Comparison of ENCODE assay signal across 16 cellular contexts in the genomic region with DNA sequence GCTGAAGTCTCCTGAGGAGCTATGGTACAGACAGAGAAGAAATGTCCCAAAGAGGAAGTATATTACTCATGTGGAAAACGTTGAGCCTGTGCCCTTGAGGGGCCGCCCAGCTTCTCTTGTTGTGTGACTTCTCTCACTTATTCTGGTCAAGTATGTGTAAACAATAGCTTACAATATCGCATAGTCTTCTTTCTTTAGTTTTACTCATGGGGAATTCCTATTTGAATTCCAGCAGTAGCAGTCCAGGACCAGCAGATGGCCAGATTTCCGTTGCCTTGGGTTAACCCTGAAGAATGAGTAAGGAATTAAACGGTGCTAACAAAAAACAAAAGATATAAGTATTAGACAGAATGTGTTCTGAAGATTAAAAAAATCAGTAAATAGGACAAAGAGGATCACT.
DNase-seq lines count a peak whose midpoint lies in the region; ATAC-seq, FAIRE-seq and TF ChIP-seq lines count a peak whose summit lies in the region.
"Had no signal": no experiment of that assay in that cellular context is flagged by ENCODE, and none has a peak within 500 bp of the region (broad histone marks: within the 10 kb centered on the region; RNA-seq: fewer than 3 reads in every experiment).

No MANE protein-coding gene starts in this region.

- H2BK15ac ChIP-seq in H1 (ENCODE audit: low read length) (no peak overlapping the region), mesendoderm (replicated peaks; ENCODE audit: low read depth) (no peak overlapping the region)

- no peak for TF ChIP-seq POLR2A in H1 (IDR thresholded peaks at IDR 0.05; ENCODE audit: control extremely low read depth in 1 of 2, low read depth in 2 of 2, low read length in 2 of 2)

- peak; percentile 46 for DNase-seq in EH (ENCODE audit: low read depth)
- DNase-seq in MG63 = peak; percentile 2
- DNase-seq in H1 (ENCODE audit: low read depth in 1 of 2, low spot score in 2 of 2) = peak in 1 of 2 experiments; percentile 7
- DNase-seq in mesendoderm = peak; percentile 46
- DNase-seq: activated CD4-positive, alpha-beta T cell treated with anti-CD3 and anti-CD28 coated beads for 4 hours; activated naive CD4-positive, alpha-beta T cell; DMS79 treated with DMSO at 0.1 percent for 48 hours; effector CD4-positive, alpha-beta T cell; kidney glomerular epithelial cell; NCI-H2029; SHP77 treated with DMSO at 0.1 percent for 48 hours; tibial artery had no signal

- H3K23me2 ChIP-seq in H1 (ENCODE audit: low read depth, low read length) = no peaks in the 10 kb centered on the region

- no peaks in the 10 kb centered on the region for H3K79me1 ChIP-seq in H1 (ENCODE audit: low read depth, low read length)
- H3K79me1 ChIP-seq in mesendoderm (ENCODE audit: low read length) = no peaks in the 10 kb centered on the region

- no peak overlapping the region for H4K91ac ChIP-seq in H1 (replicated peaks; ENCODE audit: insufficient read length, low read length)

- no peaks in the 10 kb centered on the region for H3K27me3 ChIP-seq in MG63
- H3K27me3 ChIP-seq in H1 (replicated peaks in 1 of 4; ENCODE audit: control insufficient read depth in 3 of 4, extremely low read depth in 1 of 4, insufficient read depth in 3 of 4, low read length in 3 of 4) = no peaks in the 10 kb centered on the region
- H3K27me3 ChIP-seq in mesendoderm (ENCODE audit: insufficient read depth, low read length, poor library complexity) = no peaks in the 10 kb centered on the region
- H3K27me3 ChIP-seq: tibial artery had no signal

- no peak overlapping the region for H3K4me2 ChIP-seq in H1 (ENCODE audit: insufficient read depth in 1 of 2, low read depth in 2 of 2, low read length in 2 of 2)
- no peak overlapping the region for H3K4me2 ChIP-seq in mesendoderm (ENCODE audit: low read length)

- H2AFZ ChIP-seq in H1 (ENCODE audit: low read length) = no peak overlapping the region

- WGBS in H1 (ENCODE audit: extremely low coverage in 1 of 2, insufficient coverage in 1 of 2, insufficient read length in 1 of 2, insufficient replicate concordance in 2 of 2, low coverage in 1 of 2, low lambda C conversion rate in 2 of 2, missing lambda C conversion rate in 1 of 2), 2 experiments = 73% methylated on average over 5 of the region's 5 CpGs; no CpG with 5 or more reads in 1 of the 2 experiments
- WGBS in mesendoderm (ENCODE audit: extremely low coverage, insufficient coverage, low lambda C conversion rate) = no CpG with 5 or more reads among the region's 5 CpGs

- H4K5ac ChIP-seq in H1 (ENCODE audit: insufficient read length, low read depth, low read length) (no peak overlapping the region), mesendoderm (ENCODE audit: low read length) (no peak overlapping the region)

- H2BK120ac ChIP-seq in H1 (replicated peaks; ENCODE audit: low read depth, low read length) (no peak overlapping the region), mesendoderm (ENCODE audit: low read depth, low read length) (no peak overlapping the region)

- no peak overlapping the region for H3K56ac ChIP-seq in H1 (replicated peaks; ENCODE audit: insufficient read length, low read depth, low read length)
- H3K56ac ChIP-seq in mesendoderm (ENCODE audit: low read length) = no peak overlapping the region

- H3K27ac ChIP-seq in H1 (ENCODE audit: low read depth, low read length) (no peak overlapping the region), mesendoderm (ENCODE audit: low read depth, low read length) (no peak overlapping the region)
- H3K27ac ChIP-seq: tibial artery had no signal

- no peak for TF ChIP-seq EP300 in H1 (IDR thresholded peaks at IDR 0.05; ENCODE audit: borderline replicate concordance in 1 of 2, low read depth in 2 of 2, low read length in 2 of 2)

- H2BK5ac ChIP-seq in H1 (ENCODE audit: low read depth, low read length) (no peak overlapping the region), mesendoderm (ENCODE audit: low read length) (no peak overlapping the region)

- no peak overlapping the region for H3K4me3 ChIP-seq in MG63
- H3K4me3 ChIP-seq in H1 (ENCODE audit: extremely low read depth in 1 of 4, insufficient read depth in 2 of 4, low read depth in 3 of 4, low read length in 4 of 4) = no peak overlapping the region
- H3K4me3 ChIP-seq in mesendoderm (ENCODE audit: low read length) = no peak overlapping the region
- H3K4me3 ChIP-seq: tibial artery had no signal

- TF ChIP-seq RAD21 in H1 (IDR thresholded peaks at IDR 0.05 in 1 of 2, conservative IDR thresholded peaks at IDR 0.05 in 1 of 2; ENCODE audit: low read depth in 2 of 2, low read length in 2 of 2) = peak; percentile 38 to 39; a peak in 3 of 4 replicates

- no peaks in the 10 kb centered on the region for H4K20me1 ChIP-seq in H1 (replicated peaks in 1 of 2; ENCODE audit: control insufficient read depth in 1 of 2, insufficient read depth in 2 of 2, low read length in 2 of 2)

- H3K36me3 ChIP-seq in MG63 (no peaks in the 10 kb centered on the region), H1 (ENCODE audit: control insufficient read depth in 2 of 4, insufficient read depth in 4 of 4, low read length in 3 of 4) (no peaks in the 10 kb centered on the region), mesendoderm (ENCODE audit: control insufficient read depth, insufficient read depth, low read length) (no peaks in the 10 kb centered on the region)
- H3K36me3 ChIP-seq: tibial artery had no signal

- H3K14ac ChIP-seq in H1 (ENCODE audit: insufficient read length) = no peak overlapping the region

- peaks cover 10% of the 10 kb centered on the region for H3K9me3 ChIP-seq in MG63
- H3K9me3 ChIP-seq in H1 (ENCODE audit: insufficient read depth in 2 of 2, low read depth in 1 of 2, low read length in 1 of 2) = peaks cover 3 to 7% of the 10 kb centered on the region in 2 experiments; a peak in 2 of 4 replicates

- ATAC-seq in GM19463 (IDR thresholded peaks at IDR 0.05; ENCODE audit: unreplicated experiment) (no peak), GM21737 (IDR thresholded peaks at IDR 0.05; ENCODE audit: unreplicated experiment) (no peak), HG02642 (IDR thresholded peaks at IDR 0.05; ENCODE audit: poor library complexity, unreplicated experiment) (no peak), GM21360 (IDR thresholded peaks at IDR 0.05; ENCODE audit: unreplicated experiment) (no peak)

- CTCF ChIA-PET in H1 (lab: Charles Lee; ENCODE audit: partially characterized antibody) = interaction anchor here (0.6 to 1.7 kb wide), 10 partner anchors 14 to 1433 kb away, joined by 3 to 6 read pairs (median 3); no protein-coding TSS in a partner anchor

- TF ChIP-seq CTCF in H1 (IDR thresholded peaks at IDR 0.05; ENCODE audit: control extremely low read depth in 1 of 3, insufficient read depth in 1 of 3, low read depth in 1 of 3, low read length in 3 of 3) = peak in 1 of 3 experiments; percentile 47; a peak in 1 of 4 replicates

- H2AK5ac ChIP-seq in H1 (ENCODE audit: low read depth, low read length) (no peak overlapping the region), mesendoderm (ENCODE audit: low read length) (no peak overlapping the region)

- no peak overlapping the region for H3K23ac ChIP-seq in H1 (ENCODE audit: insufficient read length)
- no peak overlapping the region for H3K23ac ChIP-seq in mesendoderm (ENCODE audit: low read length)

- H3K4me1 ChIP-seq in H1 (replicated peaks in 1 of 4; ENCODE audit: control insufficient read depth in 3 of 4, insufficient read depth in 4 of 4, low read length in 3 of 4) (no peaks in the 10 kb centered on the region), mesendoderm (ENCODE audit: control insufficient read depth, low read depth, low read length) (no peaks in the 10 kb centered on the region)
- H3K4me1 ChIP-seq: tibial artery had no signal

- no peak overlapping the region for H4K8ac ChIP-seq in H1 (ENCODE audit: extremely low read depth, insufficient read depth, low read length)
- no peak overlapping the region for H4K8ac ChIP-seq in mesendoderm (ENCODE audit: low read depth, low read length)

- POLR2A ChIA-PET in H1 (lab: Charles Lee; ENCODE audit: partially characterized antibody) = no interaction called here

- no peak overlapping the region for H2BK12ac ChIP-seq in H1 (ENCODE audit: low read depth, low read length)

- FAIRE-seq in H1 (lab: Jason Lieb, UNC) = peak; percentile 13

- no peak overlapping the region for H3K4ac ChIP-seq in H1 (replicated peaks; ENCODE audit: insufficient read length, low read depth, low read length)
- no peak overlapping the region for H3K4ac ChIP-seq in mesendoderm (ENCODE audit: low read depth, low read length)

- H2BK20ac ChIP-seq in H1 (ENCODE audit: low read length) = no peak overlapping the region

- H3K18ac ChIP-seq in H1 (ENCODE audit: extremely low read depth, low read length) (no peak overlapping the region), mesendoderm (ENCODE audit: low read length) (no peak overlapping the region)

- no peaks in the 10 kb centered on the region for H3K79me2 ChIP-seq in H1 (ENCODE audit: control insufficient read depth in 1 of 2, insufficient read depth in 2 of 2, low read length in 2 of 2)
- no peaks in the 10 kb centered on the region for H3K79me2 ChIP-seq in mesendoderm (ENCODE audit: control insufficient read depth, insufficient read depth, low read length)

- H3K9ac ChIP-seq in H1 (replicated peaks in 1 of 4; ENCODE audit: extremely low read depth in 1 of 4, low read depth in 3 of 4, low read length in 3 of 4) = no peak overlapping the region
- no peak overlapping the region for H3K9ac ChIP-seq in mesendoderm (ENCODE audit: low read length)

TF ChIP-seq in H1, 55 proteins besides CTCF, POLR2A, EP300 and RAD21:
- TF ChIP-seq TEAD4 (IDR thresholded peaks at IDR 0.05; ENCODE audit: low read depth, low read length) (peak; percentile 31; the same call in 1 of the 2 replicates), RNF2 (IDR thresholded peaks at IDR 0.05; ENCODE audit: borderline replicate concordance, low read depth, low read length, missing control alignments, poor library complexity, severe bottlenecking) (no peak), GABPA (IDR thresholded peaks at IDR 0.05; ENCODE audit: borderline replicate concordance, insufficient read depth, low read length) (no peak), SIRT6 (IDR thresholded peaks at IDR 0.05; ENCODE audit: low read length) (no peak), RXRA (IDR thresholded peaks at IDR 0.05; ENCODE audit: insufficient read depth, low read depth, low read length) (no peak), CREB1 (IDR thresholded peaks at IDR 0.05) (no peak)
